26 cellular contexts compared by ENCODE assay signal in the genomic region with DNA sequence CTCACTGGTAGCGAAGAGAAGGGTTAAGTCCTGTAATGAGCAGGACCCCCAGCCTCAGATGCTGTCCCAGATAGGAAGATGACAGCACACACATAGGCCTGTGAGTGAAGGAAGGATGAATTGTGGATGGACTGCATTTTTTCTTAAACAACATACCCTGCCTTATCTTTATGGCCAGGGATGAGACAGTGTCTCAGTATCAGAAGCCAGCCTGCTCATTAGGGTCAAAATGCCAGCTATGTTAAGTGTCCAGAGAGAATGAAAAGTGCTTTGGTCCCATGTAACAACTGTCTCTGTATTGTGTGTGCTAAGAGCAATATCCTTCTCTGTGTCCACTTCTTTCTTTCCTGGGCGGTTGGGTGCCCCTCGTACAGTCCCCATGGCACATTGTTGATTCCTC. TPM values are rescaled to one million over a fixed set of nuclear protein-coding genes. Genes with fewer than 3 reads are reported as not detected.
"Had no signal": no experiment of that assay in that cellular context is flagged by ENCODE, and none has a peak within 500 bp of the region (broad histone marks: within the 10 kb centered on the region; RNA-seq: fewer than 3 reads in every experiment).

No MANE protein-coding gene starts in this region.

- H3K4me3 Mint-ChIP-seq: activated CD8-positive, alpha-beta T cell treated with anti-CD3 and anti-CD28 coated beads, Interleukin-2, amount 10 ng/mL, durations not matched to agents 7 days and 5 days; activated naive CD4-positive, alpha-beta T cell treated with anti-CD3 and anti-CD28 coated beads, Interleukin-2, amount 50 U/mL, for 24 hours; activated T-cell treated with anti-CD3 and anti-CD28 coated beads, Interleukin-2, amount 50 U/mL, for 24 hours; activated T-helper 1 cell treated with anti-CD3 and anti-CD28 coated beads, Interleukin-12 subunit alpha, Interleukin-12 subunit beta, Interleukin-2, Interleukin-4 antibody, amounts not matched to agents 30 ng/mL and 10 ng/mL and 1 ng/mL, durations not matched to agents 14 hours and 24 hours and 36 hours; T-helper 17 cell; WTC11 had no signal

- H3K27me3 ChIP-seq: MG63 had no signal

- ATAC-seq: activated CD8-positive, alpha-beta T cell treated with anti-CD3 and anti-CD28 coated beads, Interleukin-2, amount 10 ng/mL, durations not matched to agents 7 days and 5 days; T-helper 17 cell; WTC11 had no signal

- H3K27ac Mint-ChIP-seq: activated CD8-positive, alpha-beta T cell treated with anti-CD3 and anti-CD28 coated beads, Interleukin-2, amount 10 ng/mL, durations not matched to agents 7 days and 5 days; activated naive CD4-positive, alpha-beta T cell treated with anti-CD3 and anti-CD28 coated beads, Interleukin-2, amount 50 U/mL, for 24 hours; activated T-cell treated with anti-CD3 and anti-CD28 coated beads, Interleukin-2, amount 50 U/mL, for 24 hours; activated T-helper 1 cell treated with anti-CD3 and anti-CD28 coated beads, Interleukin-12 subunit alpha, Interleukin-12 subunit beta, Interleukin-2, Interleukin-4 antibody, amounts not matched to agents 30 ng/mL and 10 ng/mL and 1 ng/mL, durations not matched to agents 14 hours and 24 hours and 36 hours; T-helper 17 cell; WTC11 had no signal

- H3K9me3 ChIP-seq: MG63 had no signal

- H3K4me3 ChIP-seq: MG63 had no signal

- H3K36me3 ChIP-seq: MG63 had no signal

- H3K27me3 Mint-ChIP-seq: activated naive CD4-positive, alpha-beta T cell treated with anti-CD3 and anti-CD28 coated beads, Interleukin-2, amount 50 U/mL, for 24 hours; T-helper 17 cell had no signal

- DNase-seq: activated CD4-positive, alpha-beta T cell treated with anti-CD3 and anti-CD28 coated beads for 48 hours; activated CD4-positive, alpha-beta T cell treated with anti-CD3 and anti-CD28 coated beads, Interleukin-2, amount 50 U/mL, for 4 hours; activated CD4-positive, CD25-positive, alpha-beta regulatory T cell treated with anti-CD3 and anti-CD28 coated beads, Interleukin-2, amount 50 U/mL, for 72 hours; activated CD8-positive, alpha-beta T cell treated with anti-CD3 and anti-CD28 coated beads, Interleukin-2, amount 10 ng/mL, durations not matched to agents 7 days and 5 days; activated effector memory CD4-positive, alpha-beta T cell treated with Interleukin-2 at 50 U/mL for 16 hours; activated naive CD4-positive, alpha-beta T cell; activated T-cell treated with anti-CD3 and anti-CD28 coated beads, Interleukin-2, amount 50 U/mL, for 24 hours; aorta; MG63; MV-4-11; NCI-H1092 treated with DMSO at 0.1 percent for 48 hours; NCI-H1436; NCI-H1694 treated with DMSO at 0.1 percent for 48 hours; NCI-H2029 treated with DMSO at 0.1 percent for 48 hours; NCI-H345; NCI-H510A; NCI-H526 treated with DMSO at 0.1 percent for 48 hours; NK-92 treated with Interleukin-12 subunit alpha and Interleukin-12 subunit beta, amount 100 ng/mL, for 24 hours; SHP77 treated with DMSO at 0.1 percent for 48 hours; T-helper 17 cell; T-helper 9 cell had no signal

- H3K36me3 Mint-ChIP-seq: activated naive CD4-positive, alpha-beta T cell treated with anti-CD3 and anti-CD28 coated beads, Interleukin-2, amount 50 U/mL, for 24 hours; WTC11 had no signal

- H3K9me3 Mint-ChIP-seq: activated naive CD4-positive, alpha-beta T cell treated with anti-CD3 and anti-CD28 coated beads, Interleukin-2, amount 50 U/mL, for 24 hours; activated T-cell treated with anti-CD3 and anti-CD28 coated beads, Interleukin-2, amount 50 U/mL, for 24 hours; activated T-helper 1 cell treated with anti-CD3 and anti-CD28 coated beads, Interleukin-12 subunit alpha, Interleukin-12 subunit beta, Interleukin-2, Interleukin-4 antibody, amounts not matched to agents 30 ng/mL and 10 ng/mL and 1 ng/mL, durations not matched to agents 14 hours and 24 hours and 36 hours; WTC11 had no signal

- FAIRE-seq: RCC 7860 had no signal

RNA-seq across cellular contexts. Expression of gene OLFML1, which starts 58.7 kb away (rescaled TPM):
- total RNA-seq: activated CD8-positive, alpha-beta T cell treated with anti-CD3 and anti-CD28 coated beads, Interleukin-2, amount 10 ng/mL, durations not matched to agents 7 days and 5 days; activated T-helper 1 cell treated with anti-CD3 and anti-CD28 coated beads, Interleukin-12 subunit alpha, Interleukin-12 subunit beta, Interleukin-2, Interleukin-4 antibody, amounts not matched to agents 30 ng/mL and 10 ng/mL and 1 ng/mL, durations not matched to agents 14 hours and 24 hours and 36 hours; SK-MEL-5; T-helper 17 cell; WTC11 had no signal
